1 cellular context compared by ENCODE assay signal in genomic region chr11:61161190-61162091, GRCh38.
A peak's percentile ranks its signal among the peaks of the same experiment; 100 is the strongest.
TF ChIP-seq lines count a peak whose summit lies in the region.

Gene VPS37C (minus strand): TSS chr11:61161426. CDS start chr11:61138829, 22,597 bp downstream.

TF ChIP-seq in K562, 482 proteins besides CTCF, POLR2A, EP300 and RAD21 (continued from another document and continues in another):
- TF ChIP-seq FOXP4 (CRISPR knock-in tag; IDR thresholded peaks at IDR 0.05; ENCODE audit: borderline replicate concordance) (no peak), SUPT5H (IDR thresholded peaks at IDR 0.05) (peak; percentile 86), ZNF311 (CRISPR knock-in tag; IDR thresholded peaks at IDR 0.05) (no peak), NFE2L1 (tag; IDR thresholded peaks at IDR 0.05; ENCODE audit: borderline replicate concordance, low read depth) (no peak), TFAM (CRISPR knock-in tag; conservative IDR thresholded peaks at IDR 0.05) (no peak), RHOXF2B (CRISPR knock-in tag; conservative IDR thresholded peaks at IDR 0.05) (no peak), NEUROD1 (IDR thresholded peaks at IDR 0.05; ENCODE audit: borderline replicate concordance, low read depth, low read length, partially characterized antibody) (no peak), CUX1 (CRISPR knock-in tag; IDR thresholded peaks at IDR 0.05) (no peak), ZNF551 (CRISPR knock-in tag; IDR thresholded peaks at IDR 0.05) (no peak), ZNF609 (CRISPR knock-in tag; IDR thresholded peaks at IDR 0.05; ENCODE audit: borderline replicate concordance) (0 out of 2 replicates have a peak, but pooled peaks have one; percentile 59), ETS2 (tag; IDR thresholded peaks at IDR 0.05; ENCODE audit: borderline replicate concordance, poor library complexity, severe bottlenecking) (peak; percentile 45), ZNF408 (CRISPR knock-in tag; IDR thresholded peaks at IDR 0.05; ENCODE audit: low read depth) (no peak), MTA2 (IDR thresholded peaks at IDR 0.05; ENCODE audit: low read depth) (no peak), CEBPZ (IDR thresholded peaks at IDR 0.05; ENCODE audit: borderline replicate concordance, low read depth, low read length) (no peak), E2F6 (IDR thresholded peaks at IDR 0.05; ENCODE audit: borderline replicate concordance in 1 of 2, extremely low read depth in 1 of 2, insufficient read depth in 1 of 2, insufficient read length in 1 of 2, low read depth in 1 of 2, low read length in 1 of 2, poor library complexity in 1 of 2, severe bottlenecking in 1 of 2) (peak; percentile 30 to 35), TRIM25 (IDR thresholded peaks at IDR 0.05; ENCODE audit: borderline replicate concordance) (no peak), PCBP1 (IDR thresholded peaks at IDR 0.05; ENCODE audit: low read depth, low read length, poor library complexity, severe bottlenecking) (peak; percentile 32), USF2 (CRISPR knock-in tag; IDR thresholded peaks at IDR 0.05) (peak; percentile 88), TAF9B (IDR thresholded peaks at IDR 0.05; ENCODE audit: partially characterized antibody) (peak; percentile 45), ZNF668 (CRISPR knock-in tag; IDR thresholded peaks at IDR 0.05) (no peak), ZNF175 (CRISPR knock-in tag; IDR thresholded peaks at IDR 0.05; ENCODE audit: low read depth) (no peak), HIVEP1 (CRISPR knock-in tag; IDR thresholded peaks at IDR 0.05) (no peak), RBFOX2 (IDR thresholded peaks at IDR 0.05; ENCODE audit: low read depth, low read length) (peak; percentile 96), GABPB1 (CRISPR knock-in tag; IDR thresholded peaks at IDR 0.05) (peak; percentile 85), SMAD4 (CRISPR knock-in tag; conservative IDR thresholded peaks at IDR 0.05) (peak; percentile 81; the same call in 1 of the 2 replicates), FOXP1 (CRISPR knock-in tag; IDR thresholded peaks at IDR 0.05) (peak; percentile 23; the same call in 1 of the 2 replicates), ZNF717 (CRISPR knock-in tag; IDR thresholded peaks at IDR 0.05) (no peak), ZNF449 (CRISPR knock-in tag; IDR thresholded peaks at IDR 0.05) (no peak), HDAC3 (IDR thresholded peaks at IDR 0.05; ENCODE audit: borderline replicate concordance, partially characterized antibody) (no peak), ATF7 (IDR thresholded peaks at IDR 0.05) (peak; percentile 97), YBX1 (IDR thresholded peaks at IDR 0.05) (no peak)
